ENCODE assay signal across 8 cellular contexts in genomic region chr10:120735773-120736371, GRCh38.
DNase-seq lines count a peak whose midpoint lies in the region; ATAC-seq and TF ChIP-seq lines count a peak whose summit lies in the region.

No MANE protein-coding gene starts in this region.

- POLR2A ChIA-PET in CD4-positive, alpha-beta T cell (lab: Charles Lee), result no interaction called here

- no peak overlapping the region for H3K4me3 Mint-ChIP-seq in CD4-positive, alpha-beta T cell
- no peak overlapping the region for H3K4me3 Mint-ChIP-seq in neural progenitor cell

- no peaks in the 10 kb centered on the region for H3K79me2 ChIP-seq in neural progenitor cell (ENCODE audit: low read depth)

- peaks cover 15% of the 10 kb centered on the region for H3K27me3 Mint-ChIP-seq in CD4-positive, alpha-beta T cell
- H3K27me3 Mint-ChIP-seq in neural progenitor cell (ENCODE audit: insufficient read depth, low read depth), result peaks cover 10% of the 10 kb centered on the region

- H3K27ac ChIP-seq in CD4-positive, alpha-beta T cell (ENCODE audit: low read depth, low read length), result no peak overlapping the region
- no peak overlapping the region for H3K27ac ChIP-seq in colonic mucosa
- H3K27ac ChIP-seq in neural progenitor cell, result no peak overlapping the region

- H4K20me1 ChIP-seq in neural progenitor cell (ENCODE audit: low read depth), result no peaks in the 10 kb centered on the region

- H3F3A ChIP-seq in neural progenitor cell (ENCODE audit: low read depth), result peaks cover 16% of the 10 kb centered on the region

- ATAC-seq in CD4-positive, alpha-beta T cell (ENCODE audit: poor library complexity), result no peak
- peak; percentile 76 for ATAC-seq in GM21528 (IDR thresholded peaks at IDR 0.05; ENCODE audit: low FRiP score, unreplicated experiment)
- no peak for ATAC-seq in HG03457 (IDR thresholded peaks at IDR 0.05; ENCODE audit: unreplicated experiment)

- H2AFZ ChIP-seq in neural progenitor cell (replicated peaks), result no peak overlapping the region

- no peak for DNase-seq in CD4-positive, alpha-beta T cell
- peak; percentile 27 for DNase-seq in NCI-H748 treated with DMSO at 0.1 percent for 48 hours (lab: John Stamatoyannopoulos, UW)
- no peak for DNase-seq in colonic mucosa
- DNase-seq in neural progenitor cell (ENCODE audit: low spot score), result no peak
- no peak for DNase-seq in activated T-cell treated with anti-CD3 and anti-CD28 coated beads, Interleukin-2, amount 50 U/mL, for 1 hour
- DNase-seq in NCI-H2029 (lab: John Stamatoyannopoulos, UW), result no peak

- no peaks in the 10 kb centered on the region for H3K4me1 Mint-ChIP-seq in CD4-positive, alpha-beta T cell (ENCODE audit: low read depth)
- H3K4me1 Mint-ChIP-seq in neural progenitor cell, result no peaks in the 10 kb centered on the region

- H3K36me3 ChIP-seq in colonic mucosa (no peaks in the 10 kb centered on the region), neural progenitor cell (no peaks in the 10 kb centered on the region)

- H3K36me3 Mint-ChIP-seq in CD4-positive, alpha-beta T cell (ENCODE audit: low read depth), result no peaks in the 10 kb centered on the region
- no peaks in the 10 kb centered on the region for H3K36me3 Mint-ChIP-seq in neural progenitor cell

- H3K9ac ChIP-seq in colonic mucosa (ENCODE audit: low read depth in 2 of 2, low read length in 2 of 2) (no peak overlapping the region), neural progenitor cell (no peak overlapping the region)

- H3K27ac Mint-ChIP-seq in CD4-positive, alpha-beta T cell, result no peak overlapping the region
- no peak overlapping the region for H3K27ac Mint-ChIP-seq in neural progenitor cell

- H3K9me3 Mint-ChIP-seq in CD4-positive, alpha-beta T cell, result no peaks in the 10 kb centered on the region
- H3K9me3 Mint-ChIP-seq in neural progenitor cell, result no peaks in the 10 kb centered on the region

- H3K9me3 ChIP-seq in CD4-positive, alpha-beta T cell (ENCODE audit: control insufficient read depth, low read length), result no peaks in the 10 kb centered on the region
- H3K9me3 ChIP-seq in colonic mucosa, result no peaks in the 10 kb centered on the region
- H3K9me3 ChIP-seq in neural progenitor cell (ENCODE audit: low read depth), result no peaks in the 10 kb centered on the region

- no peak overlapping the region for H3K4me3 ChIP-seq in colonic mucosa
- H3K4me3 ChIP-seq in neural progenitor cell, result no peak overlapping the region

- intact Hi-C loops in CD4-positive, alpha-beta T cell (cut with DNase I, micrococcal nuclease), result no loop called here
- intact Hi-C loops in colonic mucosa (cut with DNase I), result loop anchor here (5.0 kb wide), 1 partner anchor 314 kb away; no protein-coding TSS in a partner anchor

- H3K4me1 ChIP-seq in colonic mucosa (no peaks in the 10 kb centered on the region), neural progenitor cell (no peaks in the 10 kb centered on the region)

- TF ChIP-seq CTCF in CD4-positive, alpha-beta T cell (IDR thresholded peaks at IDR 0.05), result peak; percentile 60
- TF ChIP-seq CTCF in colonic mucosa (IDR thresholded peaks at IDR 0.05) (peak; percentile 70), neural progenitor cell (IDR thresholded peaks at IDR 0.05) (peak; percentile 76)

- CTCF ChIA-PET in CD4-positive, alpha-beta T cell (lab: Charles Lee), result no interaction called here

- peaks cover 9% of the 10 kb centered on the region for H3K27me3 ChIP-seq in CD4-positive, alpha-beta T cell (ENCODE audit: control insufficient read depth, insufficient read depth, low read length)
- H3K27me3 ChIP-seq in colonic mucosa, result no peaks in the 10 kb centered on the region
- no peaks in the 10 kb centered on the region for H3K27me3 ChIP-seq in neural progenitor cell

- H3K4me2 ChIP-seq in neural progenitor cell, result no peak overlapping the region
